In genomic region chr11:74838188-74838587, GRCh38 we compare ENCODE assay signal across 17 cellular contexts.
"Had no signal": no experiment of that assay in that cellular context is flagged by ENCODE, and none has a peak within 500 bp of the region (broad histone marks: within the 10 kb centered on the region; RNA-seq: fewer than 3 reads in every experiment).

No MANE protein-coding gene starts in this region.

- H3K27me3 Mint-ChIP-seq: activated T-helper 17 cell treated with anti-CD3 and anti-CD28 coated beads, Interleukin-2, amount 50 U/mL, for 72 hours; stimulated activated memory B cell treated with anti-CD40 and anti-IgM and Interleukin-4, amounts not matched to agents 10 μg/mL and 1 μg/mL and 100 μg/mL, for 72 hours had no signal

- H3K4me1 Mint-ChIP-seq: activated T-helper 17 cell treated with anti-CD3 and anti-CD28 coated beads, Interleukin-2, amount 50 U/mL, for 72 hours; mesothelial cell of epicardium had no signal

- ATAC-seq: activated T-helper 17 cell treated with anti-CD3 and anti-CD28 coated beads, Interleukin-2, amount 50 U/mL, for 72 hours; pancreas; stimulated activated memory B cell treated with anti-CD40 and anti-IgM and Interleukin-4, amounts not matched to agents 10 μg/mL and 1 μg/mL and 100 μg/mL, for 72 hours had no signal

- H3K4me3 Mint-ChIP-seq: activated naive CD4-positive, alpha-beta T cell treated with anti-CD3 and anti-CD28 coated beads for 36 hours; activated T-helper 17 cell treated with anti-CD3 and anti-CD28 coated beads, Interleukin-2, amount 50 U/mL, for 72 hours; mesothelial cell of epicardium; stimulated activated memory B cell treated with anti-CD40 and anti-IgM and Interleukin-4, amounts not matched to agents 10 μg/mL and 1 μg/mL and 100 μg/mL, for 72 hours; T-helper 2 cell treated with Interferon-gamma antibody and Interleukin-4, amounts not matched to agents 5 μg/mL and 100 μg/mL, for 36 hours had no signal

- H3K27ac ChIP-seq: brain microvascular endothelial cell, esophagus muscularis mucosa, pancreas, tibial nerve, vagina had no signal

- H3K27me3 ChIP-seq: brain microvascular endothelial cell, esophagus muscularis mucosa, pancreas, tibial nerve, vagina had no signal

- H3K27ac Mint-ChIP-seq: activated naive CD4-positive, alpha-beta T cell treated with anti-CD3 and anti-CD28 coated beads for 36 hours; activated T-helper 17 cell treated with anti-CD3 and anti-CD28 coated beads, Interleukin-2, amount 50 U/mL, for 72 hours; mesothelial cell of epicardium; stimulated activated memory B cell treated with anti-CD40 and anti-IgM and Interleukin-4, amounts not matched to agents 10 μg/mL and 1 μg/mL and 100 μg/mL, for 72 hours; T-helper 2 cell treated with Interferon-gamma antibody and Interleukin-4, amounts not matched to agents 5 μg/mL and 100 μg/mL, for 36 hours had no signal

- H3K9me3 ChIP-seq: esophagus muscularis mucosa, pancreas, tibial nerve, vagina had no signal

- H3K4me1 ChIP-seq: pancreas, vagina had no signal

- H3K9me3 Mint-ChIP-seq: activated naive CD4-positive, alpha-beta T cell treated with anti-CD3 and anti-CD28 coated beads for 36 hours; activated T-helper 17 cell treated with anti-CD3 and anti-CD28 coated beads, Interleukin-2, amount 50 U/mL, for 72 hours; mesothelial cell of epicardium; stimulated activated memory B cell treated with anti-CD40 and anti-IgM and Interleukin-4, amounts not matched to agents 10 μg/mL and 1 μg/mL and 100 μg/mL, for 72 hours; T-helper 2 cell treated with Interferon-gamma antibody and Interleukin-4, amounts not matched to agents 5 μg/mL and 100 μg/mL, for 36 hours had no signal

- DNase-seq: activated CD4-positive, alpha-beta T cell treated with anti-CD3 and anti-CD28 coated beads, Interleukin-2, amount 50 U/mL, for 1 hour; activated naive CD4-positive, alpha-beta T cell treated with anti-CD3 and anti-CD28 coated beads for 36 hours; activated T-cell treated with anti-CD3 and anti-CD28 coated beads for 4 hours; brain microvascular endothelial cell; cortex of kidney; effector CD4-positive, alpha-beta T cell; hippocampal formation; pancreas; stimulated activated CD4-positive, alpha-beta T cell treated with anti-CD3 and anti-CD28 coated beads, Interleukin-2, amount 100 ng/mL, for 48 hours; SW 1271 had no signal

- H3K4me3 ChIP-seq: esophagus muscularis mucosa, pancreas, tibial nerve, vagina had no signal
